In the genomic region with DNA sequence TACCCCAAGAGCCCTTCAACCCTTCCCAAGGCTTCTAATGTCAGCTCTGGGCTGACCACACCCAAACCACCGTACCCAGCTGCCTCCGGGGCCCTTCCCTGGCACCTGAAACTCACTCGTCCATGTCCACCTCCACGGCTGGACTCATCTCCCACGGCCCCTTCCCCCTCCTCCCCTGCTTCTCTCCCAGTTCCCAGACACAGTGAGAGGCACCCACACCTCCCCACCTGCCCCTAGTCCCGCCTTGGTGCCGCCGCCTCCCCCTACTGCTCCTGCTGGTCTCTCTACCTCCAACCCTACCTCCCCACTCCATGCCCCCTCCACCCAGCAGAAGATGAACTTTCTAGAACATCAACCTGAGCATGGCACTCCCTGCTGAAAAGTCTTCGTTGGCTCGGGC, we compare ENCODE assay signal across 22 cellular contexts. TPM values are rescaled to one million over a fixed set of nuclear protein-coding genes. Genes with fewer than 3 reads are reported as not detected.
DNase-seq lines count a peak whose midpoint lies in the region; ATAC-seq and TF ChIP-seq lines count a peak whose summit lies in the region.
"Had no signal": no experiment of that assay in that cellular context is flagged by ENCODE, and none has a peak within 500 bp of the region (broad histone marks: within the 10 kb centered on the region; RNA-seq: fewer than 3 reads in every experiment).

No MANE protein-coding gene starts in this region.

- no peaks in the 10 kb centered on the region for H3K27me3 Mint-ChIP-seq in brain
- H3K27me3 Mint-ChIP-seq in mesothelial cell of epicardium (ENCODE audit: low read depth): peaks cover 19% of the 10 kb centered on the region

- no peak overlapping the region for H3K9ac ChIP-seq in neuronal stem cell (ENCODE audit: low read depth, low read length, poor library complexity)

- no peak overlapping the region for H3K4me3 ChIP-seq in neuronal stem cell (ENCODE audit: low read length in 2 of 2)
- H3K4me3 ChIP-seq: GM12878, PC-9, SJSA1 had no signal

- H3K4me1 Mint-ChIP-seq in brain (peaks cover 32% of the 10 kb centered on the region), mesothelial cell of epicardium (no peaks in the 10 kb centered on the region)
- H3K4me1 Mint-ChIP-seq: CD8-positive, alpha-beta memory T cell had no signal

- H2BK120ac ChIP-seq in neuronal stem cell (ENCODE audit: low read depth, low read length): no peak overlapping the region

- no peaks in the 10 kb centered on the region for H3K36me3 ChIP-seq in neuronal stem cell (replicated peaks in 1 of 2; ENCODE audit: control insufficient read depth in 2 of 2, insufficient read depth in 2 of 2, low read length in 2 of 2)
- H3K36me3 ChIP-seq: SJSA1 had no signal

- no peak overlapping the region for H3K14ac ChIP-seq in neuronal stem cell (ENCODE audit: low read length)

- DNase-seq in DMS79 treated with DMSO at 0.1 percent for 48 hours (lab: John Stamatoyannopoulos, UW) (peak; percentile 23), neuronal stem cell (ENCODE audit: low spot score) (no peak), mesothelial cell of epicardium (ENCODE audit: low spot score in 2 of 2, unreplicated experiment in 2 of 2) (no peak), NCI-H1417 treated with DMSO at 0.1 percent for 48 hours (lab: John Stamatoyannopoulos, UW) (no peak), nucleus accumbens (lab: John Stamatoyannopoulos, UW) (no peak)
- DNase-seq in stimulated activated naive CD8-positive, alpha-beta T cell treated with anti-CD3 and anti-CD28 coated beads, Interleukin-15, Interleukin-2, amounts not matched to agents 100 U/mL and 50 U/mL, for 24 hours: no peak
- DNase-seq: Calu3; CD8-positive, alpha-beta memory T cell; GOT3; HCEC 1CT; NCI-H1048; NCI-H1694 treated with DMSO at 0.1 percent for 48 hours; NCI-H2107; NCI-H524 treated with DMSO at 0.1 percent for 48 hours; PC-9 had no signal

- no peak overlapping the region for H2AFZ ChIP-seq in neuronal stem cell (ENCODE audit: low read length)
- H2AFZ ChIP-seq: PC-9 had no signal

- H3K27ac Mint-ChIP-seq in brain (peak overlapping the region in 3 of 5 experiments; percentile 58 to 70 (median 69)), mesothelial cell of epicardium (no peak overlapping the region)
- H3K27ac Mint-ChIP-seq: CD14-positive monocyte; CD8-positive, alpha-beta memory T cell had no signal

- no peak for ATAC-seq in stimulated activated naive CD8-positive, alpha-beta T cell treated with anti-CD3 and anti-CD28 coated beads, Interleukin-15, Interleukin-2, amounts not matched to agents 100 U/mL and 50 U/mL, for 24 hours
- ATAC-seq: GM12878, Right ventricle myocardium inferior had no signal

- H3K36me3 Mint-ChIP-seq in brain (no peaks in the 10 kb centered on the region), mesothelial cell of epicardium (no peaks in the 10 kb centered on the region)
- H3K36me3 Mint-ChIP-seq: CD14-positive monocyte; CD8-positive, alpha-beta memory T cell had no signal

- no peak overlapping the region for H2BK5ac ChIP-seq in neuronal stem cell (ENCODE audit: low read length)

- peak overlapping the region; percentile 60 for H2BK15ac ChIP-seq in neuronal stem cell (ENCODE audit: low read length)

- peak overlapping the region; percentile 20 for H2AK5ac ChIP-seq in neuronal stem cell (ENCODE audit: low read depth, low read length)

- H3K9me3 Mint-ChIP-seq in brain (no peaks in the 10 kb centered on the region), mesothelial cell of epicardium (no peaks in the 10 kb centered on the region)
- H3K9me3 Mint-ChIP-seq: CD14-positive monocyte; CD8-positive, alpha-beta memory T cell had no signal

- H3K4ac ChIP-seq in neuronal stem cell (ENCODE audit: low read length): no peak overlapping the region

- H4K8ac ChIP-seq in neuronal stem cell (ENCODE audit: low read depth, low read length): no peak overlapping the region

- H3K79me1 ChIP-seq in neuronal stem cell (ENCODE audit: low read depth, low read length): peaks cover 2% of the 10 kb centered on the region

- H3K9me3 ChIP-seq in neuronal stem cell (replicated peaks in 1 of 2; ENCODE audit: control insufficient read depth in 2 of 2, insufficient read depth in 1 of 2, low read depth in 1 of 2, low read length in 2 of 2): no peaks in the 10 kb centered on the region
- H3K9me3 ChIP-seq: SJSA1 had no signal

- H3K23ac ChIP-seq in neuronal stem cell (ENCODE audit: low read depth, low read length, poor library complexity): no peak overlapping the region

- peaks cover 0 to 45% (median 0%) of the 10 kb centered on the region in 3 experiments for H3K27me3 ChIP-seq in neuronal stem cell (ENCODE audit: control insufficient read depth in 3 of 3, insufficient read depth in 3 of 3, low read depth in 1 of 3, low read length in 3 of 3)

- H3K4me3 Mint-ChIP-seq in brain: no peak overlapping the region
- H3K4me3 Mint-ChIP-seq in mesothelial cell of epicardium: no peak overlapping the region
- H3K4me3 Mint-ChIP-seq: CD8-positive, alpha-beta memory T cell had no signal

- no peak overlapping the region for H3K27ac ChIP-seq in neuronal stem cell (replicated peaks; ENCODE audit: low read length)
- H3K27ac ChIP-seq: HL-60, PC-9, SJSA1 had no signal

- no peak overlapping the region for H3K4me2 ChIP-seq in neuronal stem cell (ENCODE audit: insufficient read depth, low read length, poor library complexity, severe bottlenecking)
- H3K4me2 ChIP-seq: PC-9 had no signal

- no peak overlapping the region for H2BK12ac ChIP-seq in neuronal stem cell (ENCODE audit: low read length)

- no peak overlapping the region for H4K91ac ChIP-seq in neuronal stem cell (ENCODE audit: low read depth, low read length, poor library complexity)

- no CpG with 5 or more reads among the region's 10 CpGs for WGBS in neuronal stem cell (ENCODE audit: extremely low coverage in 2 of 2, insufficient read length in 2 of 2, insufficient replicate concordance in 1 of 2), 2 donors

- TF ChIP-seq CTCF in brain (conservative IDR thresholded peaks at IDR 0.05) (no peak), mesothelial cell of epicardium (IDR thresholded peaks at IDR 0.05; ENCODE audit: unreplicated experiment) (no peak)

- peak overlapping the region; percentile 73 for H3K18ac ChIP-seq in neuronal stem cell (ENCODE audit: low read length)

- H3K4me1 ChIP-seq in neuronal stem cell (ENCODE audit: control insufficient read depth in 2 of 2, insufficient read depth in 1 of 2, low read depth in 1 of 2, low read length in 2 of 2): peaks cover 0 to 14% of the 10 kb centered on the region in 2 donors
- H3K4me1 ChIP-seq: SJSA1 had no signal

RNA-seq across cellular contexts. Expression of a gene that starts 39.5 kb away (rescaled TPM):
- polyA plus RNA-seq in brain (ENCODE audit: insufficient read depth, low read depth, low replicate concordance): 3.7 TPM
- 0.78 TPM for polyA plus RNA-seq in neuronal stem cell (2013, experiment 1 of 2)
- 0.86 TPM for polyA plus RNA-seq in neuronal stem cell (2013, experiment 2 of 2)
- 4.1 to 4.2 TPM (median 4.1 TPM) in 3 replicates for total RNA-seq in mesothelial cell of epicardium
- total RNA-seq: A673 had no signal
- polyA plus RNA-seq: CD14-positive monocyte had no signal
